14 cellular contexts compared by ENCODE assay signal in genomic region chr13:51416107-51416506, GRCh38. TPM values are rescaled to one million over a fixed set of nuclear protein-coding genes. Genes with fewer than 3 reads are reported as not detected.
DNase-seq lines count a peak whose midpoint lies in the region; ATAC-seq and TF ChIP-seq lines count a peak whose summit lies in the region.
"Had no signal": no experiment of that assay in that cellular context is flagged by ENCODE, and none has a peak within 500 bp of the region (broad histone marks: within the 10 kb centered on the region; RNA-seq: fewer than 3 reads in every experiment).

No MANE protein-coding gene starts in this region.

- peaks cover 0 to 53% (median 12%) of the 10 kb centered on the region in 6 donors for H3K36me3 ChIP-seq in spleen
- H3K36me3 ChIP-seq in gastrocnemius medialis = no peaks in the 10 kb centered on the region
- peaks cover 0 to 55% (median 4%) of the 10 kb centered on the region in 9 donors for H3K36me3 ChIP-seq in heart right ventricle
- H3K36me3 ChIP-seq: WERI-Rb-1 had no signal

- H3K36me3 Mint-ChIP-seq in activated CD4-positive, alpha-beta memory T cell treated with anti-CD3 and anti-CD28 coated beads for 36 hours = peaks cover 49% of the 10 kb centered on the region
- H3K36me3 Mint-ChIP-seq in activated CD4-positive, alpha-beta memory T cell treated with anti-CD3 and anti-CD28 coated beads, Interleukin-2, amount 10 ng/mL, durations not matched to agents 7 days and 5 days (ENCODE audit: low read depth) = peaks cover 73% of the 10 kb centered on the region

- intact Hi-C loops in activated CD4-positive, alpha-beta memory T cell treated with anti-CD3 and anti-CD28 coated beads for 36 hours (cut with micrococcal nuclease) = no loop called here
- intact Hi-C loops in spleen (cut with DNase I; ENCODE audit: low total_unique reads) (no loop called here), gastrocnemius medialis (cut with DNase I; ENCODE audit: low total_unique reads) (no loop called here), heart right ventricle (cut with DNase I) (no loop called here)

- peaks cover 0 to 62% (median 27%) of the 10 kb centered on the region in 6 donors for H3K4me1 ChIP-seq in spleen
- H3K4me1 ChIP-seq in gastrocnemius medialis = peaks cover 6 to 14% of the 10 kb centered on the region in 2 donors
- H3K4me1 ChIP-seq in heart right ventricle = peaks cover 0 to 31% (median 13%) of the 10 kb centered on the region in 9 donors
- H3K4me1 ChIP-seq: A549, foreskin keratinocyte had no signal

- H3K27ac Mint-ChIP-seq in activated CD4-positive, alpha-beta memory T cell treated with anti-CD3 and anti-CD28 coated beads for 36 hours = peak overlapping the region; percentile 14
- H3K27ac Mint-ChIP-seq in activated CD4-positive, alpha-beta memory T cell treated with anti-CD3 and anti-CD28 coated beads, Interleukin-2, amount 10 ng/mL, durations not matched to agents 7 days and 5 days = no peak overlapping the region

- H3K4me3 Mint-ChIP-seq in activated CD4-positive, alpha-beta memory T cell treated with anti-CD3 and anti-CD28 coated beads for 36 hours = no peak overlapping the region
- H3K4me3 Mint-ChIP-seq in activated CD4-positive, alpha-beta memory T cell treated with anti-CD3 and anti-CD28 coated beads, Interleukin-2, amount 10 ng/mL, durations not matched to agents 7 days and 5 days = no peak overlapping the region

- in situ Hi-C loops in gastrocnemius medialis (cut with MboI; ENCODE audit: low sequenced_read_pairs in 4 of 4) = no loop called here

- H3K4me3 ChIP-seq in spleen (no peak overlapping the region), gastrocnemius medialis (no peak overlapping the region), heart right ventricle (no peak overlapping the region)
- H3K4me3 ChIP-seq: A549, pancreas had no signal

- no peak for TF ChIP-seq CTCF in spleen (IDR thresholded peaks at IDR 0.05 in 8 of 11, conservative IDR thresholded peaks at IDR 0.05 in 3 of 11)
- no peak for TF ChIP-seq CTCF in gastrocnemius medialis (IDR thresholded peaks at IDR 0.05 in 4 of 5, conservative IDR thresholded peaks at IDR 0.05 in 1 of 5)
- TF ChIP-seq CTCF in heart right ventricle (IDR thresholded peaks at IDR 0.05) = no peak

- peaks cover 59% of the 10 kb centered on the region for H3K4me1 Mint-ChIP-seq in activated CD4-positive, alpha-beta memory T cell treated with anti-CD3 and anti-CD28 coated beads for 36 hours (ENCODE audit: low read depth)
- peaks cover 27% of the 10 kb centered on the region for H3K4me1 Mint-ChIP-seq in activated CD4-positive, alpha-beta memory T cell treated with anti-CD3 and anti-CD28 coated beads, Interleukin-2, amount 10 ng/mL, durations not matched to agents 7 days and 5 days

- TF ChIP-seq POLR2A in spleen (IDR thresholded peaks at IDR 0.05) (no peak), gastrocnemius medialis (IDR thresholded peaks at IDR 0.05) (no peak)

- no peaks in the 10 kb centered on the region for H3K27me3 ChIP-seq in spleen (replicated peaks in 1 of 7)
- no peaks in the 10 kb centered on the region for H3K27me3 ChIP-seq in gastrocnemius medialis
- no peaks in the 10 kb centered on the region for H3K27me3 ChIP-seq in heart right ventricle
- H3K27me3 ChIP-seq: foreskin keratinocyte, pancreas had no signal

- no peaks in the 10 kb centered on the region for H3K27me3 Mint-ChIP-seq in activated CD4-positive, alpha-beta memory T cell treated with anti-CD3 and anti-CD28 coated beads for 36 hours
- H3K27me3 Mint-ChIP-seq in activated CD4-positive, alpha-beta memory T cell treated with anti-CD3 and anti-CD28 coated beads, Interleukin-2, amount 10 ng/mL, durations not matched to agents 7 days and 5 days = no peaks in the 10 kb centered on the region

- peaks cover 0 to 18% (median 12%) of the 10 kb centered on the region in 8 donors for H3K9me3 ChIP-seq in spleen
- H3K9me3 ChIP-seq in gastrocnemius medialis = no peaks in the 10 kb centered on the region
- peaks cover 0 to 13% (median 0%) of the 10 kb centered on the region in 11 donors for H3K9me3 ChIP-seq in heart right ventricle
- H3K9me3 ChIP-seq: A549, pancreas had no signal

- ATAC-seq in GM19452 (IDR thresholded peaks at IDR 0.05; ENCODE audit: unreplicated experiment) (peak; percentile 59), HG03520 (IDR thresholded peaks at IDR 0.05; ENCODE audit: unreplicated experiment) (peak; percentile 54), gastrocnemius medialis (no peak), heart right ventricle (no peak)
- ATAC-seq: A549, foreskin keratinocyte, pancreas had no signal

- peak overlapping the region in 5 of 8 donors; percentile 3 to 55 (median 16) for H3K27ac ChIP-seq in spleen
- no peak overlapping the region for H3K27ac ChIP-seq in gastrocnemius medialis
- no peak overlapping the region for H3K27ac ChIP-seq in heart right ventricle
- H3K27ac ChIP-seq: A549, foreskin keratinocyte, pancreas, WERI-Rb-1 had no signal

- POLR2A ChIA-PET in activated CD4-positive, alpha-beta memory T cell treated with anti-CD3 and anti-CD28 coated beads for 36 hours (lab: Charles Lee) = no interaction called here
- POLR2A ChIA-PET in activated CD4-positive, alpha-beta memory T cell treated with anti-CD3 and anti-CD28 coated beads, Interleukin-2, amount 10 ng/mL, durations not matched to agents 7 days and 5 days (lab: Charles Lee) = interaction anchor here (0.6 kb wide), 1 partner anchor 271 kb away, joined by 3 read pairs; no protein-coding TSS in a partner anchor

- DNase-seq in activated CD4-positive, alpha-beta memory T cell treated with anti-CD3 and anti-CD28 coated beads for 36 hours = no peak
- DNase-seq in activated CD4-positive, alpha-beta memory T cell treated with anti-CD3 and anti-CD28 coated beads, Interleukin-2, amount 10 ng/mL, durations not matched to agents 7 days and 5 days = no peak
- DNase-seq in spleen (no peak), gastrocnemius medialis (no peak), heart right ventricle (no peak)
- DNase-seq in effector CD8-positive, alpha-beta T cell (lab: John Stamatoyannopoulos, UW) = no peak
- DNase-seq: foreskin keratinocyte, NCI-H187 treated with DMSO at 0.1 percent for 48 hours, NCI-H510A treated with DMSO at 0.1 percent for 48 hours, pancreas, WERI-Rb-1 had no signal

- H3K9me3 Mint-ChIP-seq in activated CD4-positive, alpha-beta memory T cell treated with anti-CD3 and anti-CD28 coated beads for 36 hours = peaks cover 16% of the 10 kb centered on the region
- H3K9me3 Mint-ChIP-seq in activated CD4-positive, alpha-beta memory T cell treated with anti-CD3 and anti-CD28 coated beads, Interleukin-2, amount 10 ng/mL, durations not matched to agents 7 days and 5 days = peaks cover 12% of the 10 kb centered on the region

- CTCF ChIA-PET in activated CD4-positive, alpha-beta memory T cell treated with anti-CD3 and anti-CD28 coated beads for 36 hours (lab: Charles Lee) = interaction anchor here (1.0 kb wide), 1 partner anchor 382 kb away, joined by 4 read pairs; no protein-coding TSS in a partner anchor
- CTCF ChIA-PET in activated CD4-positive, alpha-beta memory T cell treated with anti-CD3 and anti-CD28 coated beads, Interleukin-2, amount 10 ng/mL, durations not matched to agents 7 days and 5 days (lab: Charles Lee) = no interaction called here

RNA-seq across cellular contexts. Expression of gene INTS6, which starts 36.7 kb away (rescaled TPM):
- 10 to 100 TPM; 44.4 to 47.1 TPM for total RNA-seq in activated CD4-positive, alpha-beta memory T cell treated with anti-CD3 and anti-CD28 coated beads for 36 hours
- total RNA-seq in activated CD4-positive, alpha-beta memory T cell treated with anti-CD3 and anti-CD28 coated beads, Interleukin-2, amount 10 ng/mL, durations not matched to agents 7 days and 5 days = 10 to 100 TPM; 45.5 to 48.9 TPM
- total RNA-seq in spleen (10 to 100 TPM; 40.8 to 61.8 (median 51.0) TPM), gastrocnemius medialis (10 to 100 TPM; 16.5 to 24.4 (median 18.0) TPM), heart right ventricle (10 to 100 TPM; 20.2 to 31.1 (median 24.8) TPM)
- polyA plus RNA-seq in spleen (1 to 10 TPM; 9.0 to 9.9 (median 9.2) TPM), heart right ventricle (10 to 100 TPM in 1 of 2 donors, 1 to 10 TPM in 1; 7.1 to 11.0 TPM)

Comparison
In these comparisons a context has a peak if more than half of its experiments do, and no peak if none do; other contexts are left out.
1. ATAC-seq: peak in GM19452 (single experiment) and HG03520 (single experiment); none in gastrocnemius medialis (0 of 2) and heart right ventricle (0 of 8).
2. H3K27ac ChIP-seq: peak in spleen (5 of 8); none in gastrocnemius medialis (0 of 4) and heart right ventricle (0 of 10).